In genomic region chr9:121133104-121133816, GRCh38 we compare ENCODE assay signal across 8 cellular contexts. TPM values are rescaled to one million over a fixed set of nuclear protein-coding genes. Genes with fewer than 3 reads are reported as not detected.
A peak's percentile ranks its signal among the peaks of the same experiment; 100 is the strongest.
DNase-seq lines count a peak whose midpoint lies in the region; ATAC-seq lines count a peak whose summit lies in the region.

No MANE protein-coding gene starts in this region.

- H3K4me3 Mint-ChIP-seq in activated CD8-positive, alpha-beta T cell treated with anti-CD3 and anti-CD28 coated beads, Interleukin-2, amount 10 ng/mL, durations not matched to agents 7 days and 5 days = peak overlapping the region; percentile 39

- no peak overlapping the region for H3K4me3 ChIP-seq in right cardiac atrium (ENCODE audit: low read length)

- H3K4me1 Mint-ChIP-seq in activated CD8-positive, alpha-beta T cell treated with anti-CD3 and anti-CD28 coated beads, Interleukin-2, amount 10 ng/mL, durations not matched to agents 7 days and 5 days (ENCODE audit: low read depth) = peaks cover 52% of the 10 kb centered on the region

- ATAC-seq in activated CD8-positive, alpha-beta T cell treated with anti-CD3 and anti-CD28 coated beads, Interleukin-2, amount 10 ng/mL, durations not matched to agents 7 days and 5 days = peak; percentile 99
- ATAC-seq in right cardiac atrium = no peak

- CTCF ChIA-PET in activated CD8-positive, alpha-beta T cell treated with anti-CD3 and anti-CD28 coated beads, Interleukin-2, amount 10 ng/mL, durations not matched to agents 7 days and 5 days (lab: Charles Lee) = interaction anchor here (1.1 to 2.8 kb wide), 6 partner anchors 9 to 33 kb away, joined by 3 to 25 read pairs (median 4); no protein-coding TSS in a partner anchor

- H3K4me1 ChIP-seq in right cardiac atrium (ENCODE audit: control insufficient read depth, insufficient read depth, low read length) = no peaks in the 10 kb centered on the region

- WGBS in right cardiac atrium = 87% methylated on average over 19 of the region's 19 CpGs

- H3K9me3 Mint-ChIP-seq in activated CD8-positive, alpha-beta T cell treated with anti-CD3 and anti-CD28 coated beads, Interleukin-2, amount 10 ng/mL, durations not matched to agents 7 days and 5 days (ENCODE audit: insufficient read depth) = no peaks in the 10 kb centered on the region

- H3K27me3 ChIP-seq in right cardiac atrium (ENCODE audit: control insufficient read depth, insufficient read depth) = no peaks in the 10 kb centered on the region

- H3K9me3 ChIP-seq in right cardiac atrium (ENCODE audit: control insufficient read depth, low read length) = no peaks in the 10 kb centered on the region

- peaks cover 85% of the 10 kb centered on the region for H3K36me3 Mint-ChIP-seq in activated CD8-positive, alpha-beta T cell treated with anti-CD3 and anti-CD28 coated beads, Interleukin-2, amount 10 ng/mL, durations not matched to agents 7 days and 5 days (ENCODE audit: low read depth)

- POLR2A ChIA-PET in activated CD8-positive, alpha-beta T cell treated with anti-CD3 and anti-CD28 coated beads, Interleukin-2, amount 10 ng/mL, durations not matched to agents 7 days and 5 days (lab: Charles Lee) = interaction anchor here (0.6 to 2.9 kb wide), 5 partner anchors 9 to 63 kb away, joined by 3 to 26 read pairs (median 4); no protein-coding TSS in a partner anchor

- intact Hi-C loops in right cardiac atrium (cut with DNase I) = no loop called here

- DNase-seq in NCI-H1417 (lab: John Stamatoyannopoulos, UW) = peak; percentile 15 to 80 (median 70)
- peak; percentile 90 for DNase-seq in activated CD8-positive, alpha-beta T cell treated with anti-CD3 and anti-CD28 coated beads, Interleukin-2, amount 10 ng/mL, durations not matched to agents 7 days and 5 days
- DNase-seq in right cardiac atrium = peak; percentile 15 to 67 (median 55)
- DNase-seq in stimulated activated CD8-positive, alpha-beta memory T cell treated with anti-CD3 and anti-CD28 coated beads, Interleukin-15, amount 100 ng/mL, for 24 hours (ENCODE audit: low read depth) = peak; percentile 6
- DNase-seq in cortex of kidney (lab: John Stamatoyannopoulos, UW) = no peak
- no peak for DNase-seq in mesenteric fat pad (ENCODE audit: low spot score)
- DNase-seq in Kasumi-1 (lab: John Stamatoyannopoulos, UW) = no peak
- DNase-seq in occipital lobe (lab: John Stamatoyannopoulos, UW) = no peak

- no peaks in the 10 kb centered on the region for H3K27me3 Mint-ChIP-seq in activated CD8-positive, alpha-beta T cell treated with anti-CD3 and anti-CD28 coated beads, Interleukin-2, amount 10 ng/mL, durations not matched to agents 7 days and 5 days (ENCODE audit: low read depth)

- peak overlapping the region; percentile 67 for H3K27ac Mint-ChIP-seq in activated CD8-positive, alpha-beta T cell treated with anti-CD3 and anti-CD28 coated beads, Interleukin-2, amount 10 ng/mL, durations not matched to agents 7 days and 5 days

- H3K27ac ChIP-seq in right cardiac atrium (ENCODE audit: low read length) = no peak overlapping the region

RNA-seq across cellular contexts. Expression of gene CNTRL, which starts 58.5 kb away (rescaled TPM):
- total RNA-seq in activated CD8-positive, alpha-beta T cell treated with anti-CD3 and anti-CD28 coated beads, Interleukin-2, amount 10 ng/mL, durations not matched to agents 7 days and 5 days = 10 to 100 TPM; 80.8 to 84.3 TPM
- 1 to 10 TPM; 5.4 to 6.4 (median 5.4) TPM for total RNA-seq in right cardiac atrium
- 3.4 TPM for polyA plus RNA-seq in right cardiac atrium
- total RNA-seq in mesenteric fat pad = 12.7 TPM
- 14.2 TPM for total RNA-seq in occipital lobe

Comparison
In these comparisons a context has a peak if more than half of its experiments do, and no peak if none do; other contexts are left out.
1. DNase-seq: peak in NCI-H1417 (3 of 3), activated CD8-positive, alpha-beta T cell treated with anti-CD3 and anti-CD28 coated beads, Interleukin-2, amount 10 ng/mL, durations not matched to agents 7 days and 5 days (single experiment), right cardiac atrium (3 of 3) and stimulated activated CD8-positive, alpha-beta memory T cell treated with anti-CD3 and anti-CD28 coated beads, Interleukin-15, amount 100 ng/mL, for 24 hours (single experiment); none in cortex of kidney (single experiment), mesenteric fat pad (single experiment), Kasumi-1 (0 of 2) and occipital lobe (single experiment).